Comparison of ENCODE assay signal across 25 cellular contexts in genomic region chr10:35391954-35392262, GRCh38.
"Had no signal": no experiment of that assay in that cellular context is flagged by ENCODE, and none has a peak within 500 bp of the region (broad histone marks: within the 10 kb centered on the region; RNA-seq: fewer than 3 reads in every experiment).

No MANE protein-coding gene starts in this region.

- H3K27ac Mint-ChIP-seq: neural progenitor cell had no signal

- H2AFZ ChIP-seq: neural progenitor cell had no signal

- H3K27me3 ChIP-seq: colonic mucosa, esophagus squamous epithelium, neural progenitor cell, right atrium auricular region, suprapubic skin, transverse colon, vagina had no signal

- DNase-seq: colonic mucosa; dermis blood vessel endothelial cell; effector memory CD4-positive, alpha-beta T cell; esophagus squamous epithelium; head of caudate nucleus; kidney; mesendoderm; midbrain; naive thymus-derived CD4-positive, alpha-beta T cell; stimulated activated CD4-positive, alpha-beta T cell treated with anti-CD3 and anti-CD28 coated beads, Interleukin-12 subunit alpha, Interleukin-12 subunit beta, amount 100 ng/mL, for 4 hours; stimulated activated CD4-positive, alpha-beta T cell treated with anti-CD3 and anti-CD28 coated beads, Interleukin-1b, Interleukin-23, amount 100 ng/mL, for 48 hours; stimulated activated CD4-positive, alpha-beta T cell treated with anti-CD3 and anti-CD28 coated beads, Interleukin-4, amount 100 ng/mL, for 1 hour; stimulated activated CD8-positive, alpha-beta memory T cell treated with anti-CD3 and anti-CD28 coated beads, Interleukin-4, amount 100 ng/mL, for 48 hours; stimulated activated naive CD4-positive, alpha-beta T cell; stimulated activated naive CD8-positive, alpha-beta T cell treated with anti-CD3 and anti-CD28 coated beads, Interleukin-15, amount 100 ng/mL, for 72 hours; transverse colon had no signal

- H3K27me3 Mint-ChIP-seq: naive thymus-derived CD4-positive, alpha-beta T cell; stimulated activated naive CD8-positive, alpha-beta T cell treated with anti-CD3 and anti-CD28 coated beads, Interleukin-15, amount 100 ng/mL, for 72 hours had no signal

- H3K9me3 ChIP-seq: colonic mucosa, prostate gland, suprapubic skin had no signal

- H3K27ac ChIP-seq: colonic mucosa, esophagus squamous epithelium, neural progenitor cell, prostate gland, right atrium auricular region, suprapubic skin, transverse colon, vagina had no signal

- H3K4me3 Mint-ChIP-seq: nephron; neural progenitor cell; stimulated activated naive CD8-positive, alpha-beta T cell treated with anti-CD3 and anti-CD28 coated beads, Interleukin-15, amount 100 ng/mL, for 72 hours had no signal

- H3K36me3 ChIP-seq: colonic mucosa, esophagus squamous epithelium, neural progenitor cell, prostate gland, right atrium auricular region, transverse colon, vagina had no signal

- H3K4me3 ChIP-seq: colonic mucosa, esophagus squamous epithelium, neural progenitor cell, prostate gland, right atrium auricular region, smooth muscle cell, suprapubic skin, transverse colon, vagina had no signal

- H3K4me2 ChIP-seq: neural progenitor cell, smooth muscle cell had no signal

- ATAC-seq: left lobe of liver; naive thymus-derived CD4-positive, alpha-beta T cell; sciatic nerve; stimulated activated naive CD8-positive, alpha-beta T cell treated with anti-CD3 and anti-CD28 coated beads, Interleukin-15, amount 100 ng/mL, for 72 hours had no signal
